18 cellular contexts compared by ENCODE assay signal in genomic region chr3:41688595-41689380, GRCh38.
DNase-seq lines count a peak whose midpoint lies in the region; ATAC-seq, FAIRE-seq and TF ChIP-seq lines count a peak whose summit lies in the region.
"Had no signal": no experiment of that assay in that cellular context is flagged by ENCODE, and none has a peak within 500 bp of the region (broad histone marks: within the 10 kb centered on the region; RNA-seq: fewer than 3 reads in every experiment).

No MANE protein-coding gene starts in this region.

- no peak overlapping the region for H2BK12ac ChIP-seq in neuronal stem cell (ENCODE audit: low read length)

- H4K91ac ChIP-seq in neuronal stem cell (ENCODE audit: low read depth, low read length, poor library complexity) = no peak overlapping the region

- H3K4ac ChIP-seq in neuronal stem cell (ENCODE audit: low read length) = no peak overlapping the region

- no peak overlapping the region for H4K8ac ChIP-seq in neuronal stem cell (ENCODE audit: low read depth, low read length)

- H3K79me1 ChIP-seq in neuronal stem cell (ENCODE audit: low read depth, low read length) = no peaks in the 10 kb centered on the region

- no peak overlapping the region for H3K9ac ChIP-seq in PC-3 (ENCODE audit: low read length)
- no peak overlapping the region for H3K9ac ChIP-seq in neuronal stem cell (ENCODE audit: low read depth, low read length, poor library complexity)
- no peak overlapping the region for H3K9ac ChIP-seq in SK-N-SH

- H3K23ac ChIP-seq in neuronal stem cell (ENCODE audit: low read depth, low read length, poor library complexity) = no peak overlapping the region

- TF ChIP-seq CTCF in A549 (IDR thresholded peaks at IDR 0.05) (no peak), PC-3 (conservative IDR thresholded peaks at IDR 0.05; ENCODE audit: low read depth, low read length) (no peak), fibroblast of mammary gland (conservative IDR thresholded peaks at IDR 0.05; ENCODE audit: control insufficient read depth, insufficient read depth, low read depth, low read length) (no peak), prostate gland (IDR thresholded peaks at IDR 0.05) (no peak), SK-N-SH (IDR thresholded peaks at IDR 0.05) (no peak)

- no peak overlapping the region for H2AK5ac ChIP-seq in neuronal stem cell (ENCODE audit: low read depth, low read length)

- no peak overlapping the region for H2BK15ac ChIP-seq in neuronal stem cell (ENCODE audit: low read length)

- H3K9me2 ChIP-seq in PC-3 (replicated peaks; ENCODE audit: low read length) = no peaks in the 10 kb centered on the region
- H3K9me2 ChIP-seq in SK-N-SH = no peaks in the 10 kb centered on the region

- H3K18ac ChIP-seq in neuronal stem cell (ENCODE audit: low read length) = no peak overlapping the region

- H3K27me3 ChIP-seq in PC-3 (ENCODE audit: low read length) (no peaks in the 10 kb centered on the region), prostate gland (replicated peaks; ENCODE audit: insufficient read depth) (no peaks in the 10 kb centered on the region), neuronal stem cell (ENCODE audit: control insufficient read depth in 3 of 3, insufficient read depth in 3 of 3, low read depth in 1 of 3, low read length in 3 of 3) (no peaks in the 10 kb centered on the region), SK-N-SH (ENCODE audit: insufficient read depth) (no peaks in the 10 kb centered on the region)
- H3K27me3 ChIP-seq: testis had no signal

- H2BK120ac ChIP-seq in neuronal stem cell (ENCODE audit: low read depth, low read length) = no peak overlapping the region

- TF ChIP-seq RAD21 in A549 (conservative IDR thresholded peaks at IDR 0.05 in 1 of 2, IDR thresholded peaks at IDR 0.05 in 1 of 2) (no peak), SK-N-SH (IDR thresholded peaks at IDR 0.05; ENCODE audit: low read length) (no peak)

- H4K20me1 ChIP-seq in PC-3 (ENCODE audit: low read length) (no peaks in the 10 kb centered on the region), SK-N-SH (ENCODE audit: insufficient read depth) (no peaks in the 10 kb centered on the region)

- H3K36me3 ChIP-seq in PC-3 (ENCODE audit: low read depth, low read length) (no peaks in the 10 kb centered on the region), prostate gland (no peaks in the 10 kb centered on the region), neuronal stem cell (replicated peaks in 1 of 2; ENCODE audit: control insufficient read depth in 2 of 2, insufficient read depth in 2 of 2, low read length in 2 of 2) (no peaks in the 10 kb centered on the region), SK-N-SH (replicated peaks in 1 of 2; ENCODE audit: control insufficient read depth in 1 of 2, insufficient read depth in 2 of 2, low read length in 1 of 2) (peaks cover 2 to 4% of the 10 kb centered on the region in 2 experiments)

- 0 out of 5 replicates have a peak, but pooled peaks of 1 of the 2 experiments have one; percentile 35 for TF ChIP-seq EP300 in A549 (IDR thresholded peaks at IDR 0.05)
- TF ChIP-seq EP300 in SK-N-SH (IDR thresholded peaks at IDR 0.05; ENCODE audit: borderline replicate concordance in 1 of 2, low read depth in 1 of 2, low read length in 1 of 2) = no peak

- peak overlapping the region; percentile 54 for H3K4me2 ChIP-seq in A549
- no peak overlapping the region for H3K4me2 ChIP-seq in PC-3 (ENCODE audit: low read length)
- no peak overlapping the region for H3K4me2 ChIP-seq in neuronal stem cell (ENCODE audit: insufficient read depth, low read length, poor library complexity, severe bottlenecking)
- no peak overlapping the region for H3K4me2 ChIP-seq in SK-N-SH

- no peaks in the 10 kb centered on the region for H3K79me2 ChIP-seq in PC-3 (ENCODE audit: low read length)
- no peaks in the 10 kb centered on the region for H3K79me2 ChIP-seq in SK-N-SH (ENCODE audit: insufficient read depth)

- 48% methylated on average over 4 of the region's 4 CpGs for WGBS in A549 (ENCODE audit: missing lambda C conversion rate)
- WGBS in prostate gland = 9% methylated on average over 4 of the region's 4 CpGs
- no CpG with 5 or more reads among the region's 4 CpGs for WGBS in neuronal stem cell (ENCODE audit: extremely low coverage in 2 of 2, insufficient read length in 2 of 2, insufficient replicate concordance in 1 of 2), 2 donors
- WGBS in SK-N-SH (ENCODE audit: low lambda C conversion rate) = 87% methylated on average over 4 of the region's 4 CpGs

- H3K14ac ChIP-seq in neuronal stem cell (ENCODE audit: low read length) = no peak overlapping the region

- no peak overlapping the region for H3K4me3 ChIP-seq in A549
- H3K4me3 ChIP-seq in PC-3 (ENCODE audit: low read length) = no peak overlapping the region
- H3K4me3 ChIP-seq in fibroblast of mammary gland (ENCODE audit: control insufficient read depth, low read depth, low read length) = no peak overlapping the region
- H3K4me3 ChIP-seq in prostate gland = no peak overlapping the region
- no peak overlapping the region for H3K4me3 ChIP-seq in neuronal stem cell (ENCODE audit: low read length in 2 of 2)
- no peak overlapping the region for H3K4me3 ChIP-seq in SK-N-SH (ENCODE audit: low read depth in 2 of 2, low read length in 1 of 2)
- H3K4me3 ChIP-seq: psoas muscle, testis had no signal

- intact Hi-C loops in PC-3 (cut with micrococcal nuclease) = no loop called here
- intact Hi-C loops in prostate gland (cut with DNase I) = no loop called here

- H3K27ac ChIP-seq in A549 = peak overlapping the region; percentile 73 to 76
- H3K27ac ChIP-seq in PC-3 (ENCODE audit: low read length) = no peak overlapping the region
- peak overlapping the region; percentile 54 to 71 for H3K27ac ChIP-seq in prostate gland
- no peak overlapping the region for H3K27ac ChIP-seq in neuronal stem cell (replicated peaks; ENCODE audit: low read length)
- H3K27ac ChIP-seq in SK-N-SH (ENCODE audit: low read depth in 2 of 2, low read length in 1 of 2) = no peak overlapping the region
- H3K27ac ChIP-seq: psoas muscle, RWPE1, testis, VCaP had no signal

- no peak overlapping the region for H2AFZ ChIP-seq in PC-3 (ENCODE audit: low read length)
- H2AFZ ChIP-seq in neuronal stem cell (ENCODE audit: low read length) = no peak overlapping the region
- H2AFZ ChIP-seq in SK-N-SH (ENCODE audit: low read depth) = no peak overlapping the region

- no peaks in the 10 kb centered on the region for H3K9me3 ChIP-seq in A549
- no peaks in the 10 kb centered on the region for H3K9me3 ChIP-seq in PC-3 (ENCODE audit: low read length)
- no peaks in the 10 kb centered on the region for H3K9me3 ChIP-seq in prostate gland
- no peaks in the 10 kb centered on the region for H3K9me3 ChIP-seq in neuronal stem cell (replicated peaks in 1 of 2; ENCODE audit: control insufficient read depth in 2 of 2, insufficient read depth in 1 of 2, low read depth in 1 of 2, low read length in 2 of 2)
- H3K9me3 ChIP-seq in SK-N-SH = no peaks in the 10 kb centered on the region
- H3K9me3 ChIP-seq: psoas muscle, testis had no signal

- CTCF ChIA-PET in A549 (lab: Yijun Ruan, JAX) (no interaction called here), PC-3 (lab: Charles Lee) (no interaction called here), SK-N-SH (lab: Yijun Ruan, JAX) (no interaction called here)

- peak in 1 of 2 experiments; percentile 45 for DNase-seq in A549 (ENCODE audit: low read depth in 1 of 2, low spot score in 1 of 2)
- DNase-seq in PC-3 = peak; percentile 47
- DNase-seq in fibroblast of mammary gland (ENCODE audit: low read depth) = peak; percentile 67
- peak; percentile 48 for DNase-seq in prostate gland (ENCODE audit: low spot score)
- DNase-seq in retina = no peak
- DNase-seq in stimulated activated naive CD4-positive, alpha-beta T cell (lab: John Stamatoyannopoulos, UW) = no peak
- DNase-seq in neuronal stem cell (ENCODE audit: low spot score) = no peak
- no peak for DNase-seq in SK-N-SH
- DNase-seq: activated CD8-positive, alpha-beta T cell treated with anti-CD3 and anti-CD28 coated beads for 36 hours; erythroblast; HCEC 1CT; left colon; NCI-H1048; psoas muscle; T-cell; testis had no signal

- H3F3A ChIP-seq in PC-3 (ENCODE audit: low read length, unreplicated experiment) = no peaks in the 10 kb centered on the region
- no peaks in the 10 kb centered on the region for H3F3A ChIP-seq in SK-N-SH (replicated peaks; ENCODE audit: insufficient read depth)

- POLR2A ChIA-PET in A549 (lab: Yijun Ruan, JAX) = interaction anchor here (1.3 kb wide), 1 partner anchor 490 kb away, joined by 4 read pairs; the partner anchor contains the start of gene CTNNB1
- POLR2A ChIA-PET in PC-3 (lab: Charles Lee; ENCODE audit: unreplicated experiment) = no interaction called here
- POLR2A ChIA-PET in SK-N-SH (lab: Yijun Ruan, JAX) = no interaction called here

- ATAC-seq in A549 (peak; percentile 39 to 57; a peak in 2 of 6 replicates), PC-3 (peak; percentile 44)
- ATAC-seq: activated CD8-positive, alpha-beta T cell treated with anti-CD3 and anti-CD28 coated beads for 36 hours; left colon; psoas muscle; T-cell had no signal

- no peak overlapping the region for H2BK5ac ChIP-seq in neuronal stem cell (ENCODE audit: low read length)

- BruUV-seq in PC-3 (replicated peaks; lab: Mats Ljungman, UMichigan) = no TSS peak

- H3K4me1 ChIP-seq in A549 = peaks cover 38% of the 10 kb centered on the region
- peaks cover 9% of the 10 kb centered on the region; the same call in 1 of the 2 replicates for H3K4me1 ChIP-seq in PC-3 (ENCODE audit: insufficient read depth, low read length)
- no peaks in the 10 kb centered on the region for H3K4me1 ChIP-seq in prostate gland (replicated peaks)
- no peaks in the 10 kb centered on the region for H3K4me1 ChIP-seq in neuronal stem cell (ENCODE audit: control insufficient read depth in 2 of 2, insufficient read depth in 1 of 2, low read depth in 1 of 2, low read length in 2 of 2)
- no peaks in the 10 kb centered on the region for H3K4me1 ChIP-seq in SK-N-SH (ENCODE audit: control insufficient read depth in 1 of 2, insufficient read depth in 2 of 2, low read depth in 1 of 2, low read length in 1 of 2)
- H3K4me1 ChIP-seq: psoas muscle, testis had no signal

- TF ChIP-seq POLR2A in A549 (IDR thresholded peaks at IDR 0.05; ENCODE audit: low read length) (no peak), prostate gland (IDR thresholded peaks at IDR 0.05) (no peak)

- no peak for FAIRE-seq in A549 (lab: Jason Lieb, UNC)

TF ChIP-seq in A549, 52 proteins besides CTCF, POLR2A, EP300 and RAD21:
- no peak for TF ChIP-seq NR3C1 (IDR thresholded peaks at IDR 0.05)
- no peak for TF ChIP-seq FOSL2 (IDR thresholded peaks at IDR 0.05)
- TF ChIP-seq FOSL2 (CRISPR knock-in tag; IDR thresholded peaks at IDR 0.05) = peak; percentile 29; the same call in 1 of the 2 replicates
- peak; percentile 42 to 58; a peak in 2 of 4 replicates for TF ChIP-seq CEBPB (IDR thresholded peaks at IDR 0.05)

TF ChIP-seq in SK-N-SH, 30 proteins besides CTCF, POLR2A, EP300 and RAD21 (continues in another document):
- no peak for TF ChIP-seq IRF3 (IDR thresholded peaks at IDR 0.05; ENCODE audit: low read depth, low read length)

Comparison
In these comparisons a context has a peak if more than half of its experiments do, and no peak if none do; other contexts are left out.
1. DNase-seq: peak in PC-3 (single experiment), fibroblast of mammary gland (single experiment) and prostate gland (single experiment); none in retina (single experiment), stimulated activated naive CD4-positive, alpha-beta T cell (0 of 6), neuronal stem cell (single experiment) and SK-N-SH (single experiment).
2. H3K27ac ChIP-seq: peak in A549 (2 of 2) and prostate gland (2 of 2); none in PC-3 (single experiment), neuronal stem cell (single experiment) and SK-N-SH (0 of 2).